12 cellular contexts compared by ENCODE assay signal in the genomic region with DNA sequence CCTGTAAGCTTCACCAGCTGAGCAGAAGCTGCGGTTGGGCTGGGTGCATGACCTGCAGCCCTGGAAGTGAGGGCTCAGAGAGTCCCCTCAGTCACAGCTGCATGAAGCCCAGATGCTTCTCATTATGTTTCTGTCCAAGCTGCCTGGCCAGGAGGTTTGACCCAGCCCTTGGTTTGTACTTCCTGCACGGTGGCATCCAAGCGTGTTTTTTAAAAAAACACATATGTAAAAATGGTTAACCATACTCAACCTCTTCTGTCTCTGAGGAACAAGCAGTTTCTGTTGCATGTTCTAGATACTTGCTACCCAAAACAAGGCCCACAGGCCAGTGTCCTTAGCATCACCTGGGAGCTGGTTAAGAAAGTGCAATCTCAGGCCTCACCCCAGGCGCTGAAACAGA.
A peak's percentile ranks its signal among the peaks of the same experiment; 100 is the strongest.
DNase-seq lines count a peak whose midpoint lies in the region; ATAC-seq lines count a peak whose summit lies in the region.
"Had no signal": no experiment of that assay in that cellular context is flagged by ENCODE, and none has a peak within 500 bp of the region (broad histone marks: within the 10 kb centered on the region; RNA-seq: fewer than 3 reads in every experiment).

No MANE protein-coding gene starts in this region.

- no peaks in the 10 kb centered on the region for H3K27me3 Mint-ChIP-seq in activated T-helper 2 cell treated with anti-CD3 and anti-CD28 coated beads, Interferon-gamma antibody, Interleukin-2, Interleukin-4, amounts not matched to agents 10 μg/mL and 5 μg/mL and 100 μg/mL, durations not matched to agents 14 hours and 24 hours and 36 hours (ENCODE audit: low read depth)
- no peaks in the 10 kb centered on the region for H3K27me3 Mint-ChIP-seq in T-helper 2 cell treated with Interferon-gamma antibody and Interleukin-4, amounts not matched to agents 5 μg/mL and 100 μg/mL, for 36 hours (ENCODE audit: low read depth)
- no peaks in the 10 kb centered on the region for H3K27me3 Mint-ChIP-seq in activated T-cell treated with anti-CD3 and anti-CD28 coated beads, Interleukin-2, amount 50 U/mL, for 4 hours (ENCODE audit: low read depth)
- H3K27me3 Mint-ChIP-seq: natural killer cell treated with Interleukin-12 subunit alpha and Interleukin-12 subunit beta and Interleukin-15 and Interleukin-18, amount 100 ng/mL, for 72 hours had no signal

- H3K27ac Mint-ChIP-seq in activated T-helper 2 cell treated with anti-CD3 and anti-CD28 coated beads, Interferon-gamma antibody, Interleukin-2, Interleukin-4, amounts not matched to agents 10 μg/mL and 5 μg/mL and 100 μg/mL, durations not matched to agents 14 hours and 24 hours and 36 hours: no peak overlapping the region
- no peak overlapping the region for H3K27ac Mint-ChIP-seq in T-helper 2 cell treated with Interferon-gamma antibody and Interleukin-4, amounts not matched to agents 5 μg/mL and 100 μg/mL, for 36 hours
- H3K27ac Mint-ChIP-seq: natural killer cell treated with Interleukin-12 subunit alpha and Interleukin-12 subunit beta and Interleukin-15 and Interleukin-18, amount 100 ng/mL, for 72 hours had no signal

- H3K4me1 Mint-ChIP-seq in activated T-helper 2 cell treated with anti-CD3 and anti-CD28 coated beads, Interferon-gamma antibody, Interleukin-2, Interleukin-4, amounts not matched to agents 10 μg/mL and 5 μg/mL and 100 μg/mL, durations not matched to agents 14 hours and 24 hours and 36 hours (ENCODE audit: low read depth): no peaks in the 10 kb centered on the region
- no peaks in the 10 kb centered on the region for H3K4me1 Mint-ChIP-seq in T-helper 2 cell treated with Interferon-gamma antibody and Interleukin-4, amounts not matched to agents 5 μg/mL and 100 μg/mL, for 36 hours (ENCODE audit: low read depth)
- H3K4me1 Mint-ChIP-seq in activated T-cell treated with anti-CD3 and anti-CD28 coated beads, Interleukin-2, amount 50 U/mL, for 4 hours (ENCODE audit: low read depth): no peaks in the 10 kb centered on the region

- ATAC-seq in GM19043 (IDR thresholded peaks at IDR 0.05; ENCODE audit: low read depth, unreplicated experiment) (peak; percentile 71), HG02610 (IDR thresholded peaks at IDR 0.05; ENCODE audit: unreplicated experiment) (peak; percentile 70), HG03457 (IDR thresholded peaks at IDR 0.05; ENCODE audit: unreplicated experiment) (peak; percentile 73)
- ATAC-seq in activated T-cell treated with anti-CD3 and anti-CD28 coated beads, Interleukin-2, amount 50 U/mL, for 4 hours: no peak
- ATAC-seq: natural killer cell treated with Interleukin-12 subunit alpha and Interleukin-12 subunit beta and Interleukin-15 and Interleukin-18, amount 100 ng/mL, for 72 hours; stimulated activated naive CD8-positive, alpha-beta T cell treated with anti-CD3 and anti-CD28 coated beads, Interleukin-15, Interleukin-2, amounts not matched to agents 100 U/mL and 50 U/mL, for 24 hours had no signal

- peak; percentile 3 for DNase-seq in smooth muscle cell of the brain vasculature (ENCODE audit: low read depth, low spot score)
- DNase-seq in activated T-helper 2 cell treated with anti-CD3 and anti-CD28 coated beads, Interferon-gamma antibody, Interleukin-2, Interleukin-4, amounts not matched to agents 10 μg/mL and 5 μg/mL and 100 μg/mL, durations not matched to agents 14 hours and 24 hours and 36 hours (ENCODE audit: low spot score): no peak
- no peak for DNase-seq in GF-D8 (lab: John Stamatoyannopoulos, UW)
- DNase-seq in T-helper 2 cell treated with Interferon-gamma antibody and Interleukin-4, amounts not matched to agents 5 μg/mL and 100 μg/mL, for 36 hours (ENCODE audit: low spot score): no peak
- DNase-seq in activated T-cell treated with anti-CD3 and anti-CD28 coated beads, Interleukin-2, amount 50 U/mL, for 4 hours: no peak
- DNase-seq: NCI-H1417 treated with DMSO at 0.1 percent for 48 hours; stimulated activated naive CD8-positive, alpha-beta T cell treated with anti-CD3 and anti-CD28 coated beads, Interleukin-15, Interleukin-2, amounts not matched to agents 100 U/mL and 50 U/mL, for 24 hours; T1000 had no signal

- intact Hi-C loops in activated T-helper 2 cell treated with anti-CD3 and anti-CD28 coated beads, Interferon-gamma antibody, Interleukin-2, Interleukin-4, amounts not matched to agents 10 μg/mL and 5 μg/mL and 100 μg/mL, durations not matched to agents 14 hours and 24 hours and 36 hours (cut with micrococcal nuclease): loop anchor here (10.0 kb wide), 1 partner anchor 434 kb away; no protein-coding TSS in a partner anchor

- H3K4me3 Mint-ChIP-seq in activated T-helper 2 cell treated with anti-CD3 and anti-CD28 coated beads, Interferon-gamma antibody, Interleukin-2, Interleukin-4, amounts not matched to agents 10 μg/mL and 5 μg/mL and 100 μg/mL, durations not matched to agents 14 hours and 24 hours and 36 hours (ENCODE audit: low read depth): no peak overlapping the region
- no peak overlapping the region for H3K4me3 Mint-ChIP-seq in T-helper 2 cell treated with Interferon-gamma antibody and Interleukin-4, amounts not matched to agents 5 μg/mL and 100 μg/mL, for 36 hours
- no peak overlapping the region for H3K4me3 Mint-ChIP-seq in activated T-cell treated with anti-CD3 and anti-CD28 coated beads, Interleukin-2, amount 50 U/mL, for 4 hours
- H3K4me3 Mint-ChIP-seq: natural killer cell treated with Interleukin-12 subunit alpha and Interleukin-12 subunit beta and Interleukin-15 and Interleukin-18, amount 100 ng/mL, for 72 hours had no signal

- no peaks in the 10 kb centered on the region for H3K9me3 Mint-ChIP-seq in activated T-helper 2 cell treated with anti-CD3 and anti-CD28 coated beads, Interferon-gamma antibody, Interleukin-2, Interleukin-4, amounts not matched to agents 10 μg/mL and 5 μg/mL and 100 μg/mL, durations not matched to agents 14 hours and 24 hours and 36 hours
- no peaks in the 10 kb centered on the region for H3K9me3 Mint-ChIP-seq in T-helper 2 cell treated with Interferon-gamma antibody and Interleukin-4, amounts not matched to agents 5 μg/mL and 100 μg/mL, for 36 hours
- no peaks in the 10 kb centered on the region for H3K9me3 Mint-ChIP-seq in activated T-cell treated with anti-CD3 and anti-CD28 coated beads, Interleukin-2, amount 50 U/mL, for 4 hours
- H3K9me3 Mint-ChIP-seq: natural killer cell treated with Interleukin-12 subunit alpha and Interleukin-12 subunit beta and Interleukin-15 and Interleukin-18, amount 100 ng/mL, for 72 hours had no signal

- no peaks in the 10 kb centered on the region for H3K36me3 Mint-ChIP-seq in activated T-helper 2 cell treated with anti-CD3 and anti-CD28 coated beads, Interferon-gamma antibody, Interleukin-2, Interleukin-4, amounts not matched to agents 10 μg/mL and 5 μg/mL and 100 μg/mL, durations not matched to agents 14 hours and 24 hours and 36 hours (ENCODE audit: low read depth)
- H3K36me3 Mint-ChIP-seq in T-helper 2 cell treated with Interferon-gamma antibody and Interleukin-4, amounts not matched to agents 5 μg/mL and 100 μg/mL, for 36 hours (ENCODE audit: low read depth): no peaks in the 10 kb centered on the region
- no peaks in the 10 kb centered on the region for H3K36me3 Mint-ChIP-seq in activated T-cell treated with anti-CD3 and anti-CD28 coated beads, Interleukin-2, amount 50 U/mL, for 4 hours (ENCODE audit: insufficient read depth)
- H3K36me3 Mint-ChIP-seq: natural killer cell treated with Interleukin-12 subunit alpha and Interleukin-12 subunit beta and Interleukin-15 and Interleukin-18, amount 100 ng/mL, for 72 hours had no signal

Comparison
In these comparisons a context has a peak if more than half of its experiments do, and no peak if none do; other contexts are left out.
1. ATAC-seq: peak in GM19043 (single experiment), HG02610 (single experiment) and HG03457 (single experiment); none in activated T-cell treated with anti-CD3 and anti-CD28 coated beads, Interleukin-2, amount 50 U/mL, for 4 hours (0 of 2).